ENCODE assay signal across 8 cellular contexts in genomic region chr16:11105038-11105903, GRCh38.
DNase-seq lines count a peak whose midpoint lies in the region; ATAC-seq, FAIRE-seq and TF ChIP-seq lines count a peak whose summit lies in the region.

No MANE protein-coding gene starts in this region.

- FAIRE-seq in H54 (lab: Jason Lieb, UNC): no peak

- intact Hi-C loops in CD14-positive monocyte (cut with micrococcal nuclease): no loop called here

- peak overlapping the region; percentile 4 to 79 (median 75) for H3K27ac Mint-ChIP-seq in CD14-positive monocyte

- TF ChIP-seq POLR2A in GM19193 (IDR thresholded peaks at IDR 0.05; ENCODE audit: extremely low read depth, insufficient read depth, insufficient read length) (peak; percentile 45), H54 (IDR thresholded peaks at IDR 0.05; ENCODE audit: low read depth, low read length) (no peak)

- H3K4me3 Mint-ChIP-seq in CD14-positive monocyte: peak overlapping the region; percentile 40 to 78

- peaks cover 26 to 30% of the 10 kb centered on the region in 2 donors for H3K36me3 Mint-ChIP-seq in CD14-positive monocyte

- TF ChIP-seq CTCF in CD14-positive monocyte (IDR thresholded peaks at IDR 0.05): no peak

- peaks cover 0 to 2% (median 0%) of the 10 kb centered on the region in 7 donors for H3K9me3 Mint-ChIP-seq in CD14-positive monocyte

- no peak for DNase-seq in CD14-positive monocyte (ENCODE audit: low spot score)
- peak; percentile 17 for DNase-seq in NCI-H82 treated with DMSO at 0.1 percent for 48 hours (lab: John Stamatoyannopoulos, UW; ENCODE audit: unreplicated experiment)
- DNase-seq in amniotic stem cell (lab: John Stamatoyannopoulos, UW): peak; percentile 45
- DNase-seq in islet precursor cell: peak; percentile 71
- DNase-seq in stimulated activated naive CD8-positive, alpha-beta T cell treated with anti-CD3 and anti-CD28 coated beads, Interleukin-15, Interleukin-2, amounts not matched to agents 100 U/mL and 50 U/mL, for 24 hours: peak; percentile 42
- no peak for DNase-seq in H54 (ENCODE audit: insufficient read length, low spot score)

- peaks cover 31% of the 10 kb centered on the region for H3K4me1 Mint-ChIP-seq in CD14-positive monocyte

- peaks cover 0 to 2% (median 2%) of the 10 kb centered on the region in 3 donors for H3K27me3 Mint-ChIP-seq in CD14-positive monocyte (ENCODE audit: low read depth in 3 of 3)

- ATAC-seq in HG03280 (IDR thresholded peaks at IDR 0.05; ENCODE audit: unreplicated experiment): peak; percentile 69
- ATAC-seq in stimulated activated naive CD8-positive, alpha-beta T cell treated with anti-CD3 and anti-CD28 coated beads, Interleukin-15, Interleukin-2, amounts not matched to agents 100 U/mL and 50 U/mL, for 24 hours: peak; percentile 62

Comparison
In these comparisons a context has a peak if more than half of its experiments do, and no peak if none do; other contexts are left out.
1. DNase-seq: peak in NCI-H82 treated with DMSO at 0.1 percent for 48 hours (single experiment), amniotic stem cell (single experiment), islet precursor cell (single experiment) and stimulated activated naive CD8-positive, alpha-beta T cell treated with anti-CD3 and anti-CD28 coated beads, Interleukin-15, Interleukin-2, amounts not matched to agents 100 U/mL and 50 U/mL, for 24 hours (single experiment); none in CD14-positive monocyte (single experiment) and H54 (single experiment).